Comparison of ENCODE assay signal across 5 cellular contexts in genomic region chr7:49974035-49974434, GRCh38.
"Had no signal": no experiment of that assay in that cellular context is flagged by ENCODE, and none has a peak within 500 bp of the region (broad histone marks: within the 10 kb centered on the region; RNA-seq: fewer than 3 reads in every experiment).

No MANE protein-coding gene starts in this region.

- H3K4me2 ChIP-seq: KMS-11 had no signal

- DNase-seq: KBM-7, KG1 had no signal

- H3K9ac ChIP-seq: KMS-11 had no signal

- H3K27ac ChIP-seq: HL-60, KMS-11 had no signal

- FAIRE-seq: HTR-8/SVneo had no signal
